In the genomic region with DNA sequence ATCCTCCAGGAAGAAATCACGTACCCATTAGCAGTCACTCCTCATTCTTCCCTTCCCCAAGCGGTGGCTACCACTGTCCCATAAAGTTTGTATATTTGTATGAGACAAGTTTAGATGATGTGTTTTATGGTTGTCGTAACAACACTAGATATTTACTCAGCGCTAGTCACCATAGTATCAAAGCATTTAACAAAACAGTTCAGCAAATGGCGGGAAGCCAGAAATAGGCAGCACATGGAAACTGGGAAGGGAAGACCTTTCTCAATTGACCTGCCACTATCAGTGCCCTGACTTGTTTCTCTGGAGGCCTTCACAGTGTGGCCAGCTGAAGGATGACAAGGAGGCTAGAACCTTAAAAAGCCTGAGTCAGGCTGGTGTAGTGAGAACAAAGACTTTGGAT, we compare ENCODE assay signal across 10 cellular contexts. TPM values are rescaled to one million over a fixed set of nuclear protein-coding genes. Genes with fewer than 3 reads are reported as not detected.
A peak's percentile ranks its signal among the peaks of the same experiment; 100 is the strongest.
DNase-seq lines count a peak whose midpoint lies in the region; ATAC-seq and TF ChIP-seq lines count a peak whose summit lies in the region.
"Had no signal": no experiment of that assay in that cellular context is flagged by ENCODE, and none has a peak within 500 bp of the region (broad histone marks: within the 10 kb centered on the region; RNA-seq: fewer than 3 reads in every experiment).

No MANE protein-coding gene starts in this region.

- DNase-seq in GM04504 (ENCODE audit: low read depth) (peak; percentile 86), SJSA1 (ENCODE audit: low read depth in 1 of 2, low spot score in 2 of 2) (peak; percentile 76 to 77), foreskin keratinocyte (peak; percentile 78 to 82), sigmoid colon (peak; percentile 87), DMS114 treated with DMSO at 0.1 percent for 48 hours (lab: John Stamatoyannopoulos, UW; ENCODE audit: unreplicated experiment) (no peak), NCI-H2227 (lab: John Stamatoyannopoulos, UW; ENCODE audit: unreplicated experiment) (no peak)
- DNase-seq: naive thymus-derived CD8-positive, alpha-beta T cell had no signal

- intact Hi-C loops in sigmoid colon (cut with DNase I), result loop anchor here (2.0 kb wide), 1 partner anchor 15 kb away; no protein-coding TSS in a partner anchor

- TF ChIP-seq CTCF in foreskin keratinocyte (conservative IDR thresholded peaks at IDR 0.05) (no peak), sigmoid colon (IDR thresholded peaks at IDR 0.05) (no peak)

- no peak for TF ChIP-seq POLR2A in sigmoid colon (IDR thresholded peaks at IDR 0.05)

- H3K4me3 ChIP-seq in SJSA1 (no peak overlapping the region), sigmoid colon (no peak overlapping the region)
- H3K4me3 ChIP-seq: Peyer's patch had no signal

- peak; percentile 12 to 87 (median 57) for TF ChIP-seq EP300 in sigmoid colon (IDR thresholded peaks at IDR 0.05)

- peak overlapping the region; percentile 68 for H3K27ac ChIP-seq in SJSA1
- H3K27ac ChIP-seq in foreskin keratinocyte, result peak overlapping the region; percentile 32
- peak overlapping the region; percentile 41 to 76 (median 74) for H3K27ac ChIP-seq in sigmoid colon

- H3K27me3 ChIP-seq in SJSA1 (replicated peaks), result no peaks in the 10 kb centered on the region
- H3K27me3 ChIP-seq in foreskin keratinocyte, result no peaks in the 10 kb centered on the region
- H3K27me3 ChIP-seq in sigmoid colon, result no peaks in the 10 kb centered on the region
- H3K27me3 ChIP-seq: Peyer's patch had no signal

- H3K4me1 ChIP-seq in SJSA1 (replicated peaks) (peaks cover 30% of the 10 kb centered on the region), foreskin keratinocyte (peaks cover 13% of the 10 kb centered on the region), sigmoid colon (peaks cover 0 to 68% (median 51%) of the 10 kb centered on the region in 4 donors)

- ATAC-seq in foreskin keratinocyte (peak; percentile 86), HG03520 (IDR thresholded peaks at IDR 0.05; ENCODE audit: unreplicated experiment) (no peak), GM21825 (IDR thresholded peaks at IDR 0.05; ENCODE audit: unreplicated experiment) (no peak)

- WGBS in sigmoid colon, 2 donors, result 10 to 56% methylated on average over 5 of the region's 5 CpGs

- H3K36me3 ChIP-seq in SJSA1, result peaks cover 16% of the 10 kb centered on the region; the same call in 1 of the 2 replicates
- peaks cover 0 to 9% (median 0%) of the 10 kb centered on the region in 4 donors for H3K36me3 ChIP-seq in sigmoid colon

- H3K9me3 ChIP-seq in SJSA1 (replicated peaks), result no peaks in the 10 kb centered on the region
- no peaks in the 10 kb centered on the region for H3K9me3 ChIP-seq in sigmoid colon
- H3K9me3 ChIP-seq: Peyer's patch had no signal

RNA-seq across cellular contexts. Expression of gene CNST, which starts 31.1 kb away (rescaled TPM):
- 19.0 and 21.1 TPM in 2 replicates for total RNA-seq in SJSA1 (2014; rRNA removed; shearing (Covaris generic))
- total RNA-seq in foreskin keratinocyte, result 10.3 and 11.8 TPM in 2 replicates
- 2.2 and 2.6 TPM in 2 replicates for polyA plus RNA-seq in foreskin keratinocyte
- total RNA-seq in sigmoid colon, result 10 to 100 TPM; 26.0 to 39.2 (median 31.9) TPM
- 10 to 100 TPM in 2 of 3 donors, 1 to 10 TPM in 1; 9.0 to 15.3 (median 15.1) TPM for polyA plus RNA-seq in sigmoid colon

RNA-seq across cellular contexts. Expression of gene TFB2M, which starts 31.3 kb away (rescaled TPM):
- total RNA-seq in SJSA1 (2014; rRNA removed; shearing (Covaris generic)), result 21.1 and 31.6 TPM in 2 replicates
- total RNA-seq in foreskin keratinocyte (18.2 and 20.1 TPM in 2 replicates), sigmoid colon (10 to 100 TPM in 3 of 4 donors, 1 to 10 TPM in 1; 4.7 to 13.9 (median 12.6) TPM)
- polyA plus RNA-seq in foreskin keratinocyte (12.4 and 15.0 TPM in 2 replicates), sigmoid colon (10 to 100 TPM; 10.1 to 18.5 (median 15.0) TPM)

Comparison
In these comparisons a context has a peak if more than half of its experiments do, and no peak if none do; other contexts are left out.
1. DNase-seq: peak in GM04504 (single experiment), SJSA1 (2 of 2), foreskin keratinocyte (2 of 2) and sigmoid colon (single experiment); none in DMS114 treated with DMSO at 0.1 percent for 48 hours (single experiment) and NCI-H2227 (single experiment).
2. Peak in every context shown above with its lines, with median percentiles within 50 percentile points of each other: H3K27ac ChIP-seq.